32 cellular contexts compared by ENCODE assay signal in the genomic region with DNA sequence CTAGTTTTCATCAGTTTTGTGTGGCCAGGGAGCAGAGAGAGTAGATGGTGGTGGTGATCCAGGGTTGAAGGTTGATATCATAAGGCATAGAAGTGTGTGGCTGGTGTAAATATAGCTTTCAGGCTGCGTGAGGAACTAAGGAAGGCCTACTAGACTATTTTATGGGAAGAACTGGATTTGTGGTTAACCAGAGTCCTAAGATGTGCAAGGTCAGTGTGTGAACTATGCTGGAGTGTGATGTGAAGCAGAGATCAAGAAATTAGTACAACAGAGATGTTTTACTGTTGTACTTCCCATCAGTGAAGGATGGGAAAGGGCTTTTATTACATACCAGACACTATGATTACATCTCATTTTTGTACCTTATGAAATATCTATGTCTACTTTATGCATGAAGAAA. TPM values are rescaled to one million over a fixed set of nuclear protein-coding genes. Genes with fewer than 3 reads are reported as not detected.
A peak's percentile ranks its signal among the peaks of the same experiment; 100 is the strongest.
DNase-seq lines count a peak whose midpoint lies in the region; ATAC-seq and TF ChIP-seq lines count a peak whose summit lies in the region.
"Had no signal": no experiment of that assay in that cellular context is flagged by ENCODE, and none has a peak within 500 bp of the region (broad histone marks: within the 10 kb centered on the region; RNA-seq: fewer than 3 reads in every experiment).

No MANE protein-coding gene starts in this region.

- peak overlapping the region; percentile 10 for H3K27ac ChIP-seq in epithelial cell of prostate
- H3K27ac ChIP-seq: BLaER1, left lung, neutrophil, right atrium auricular region, spleen, thyroid gland, VCaP had no signal

- peaks cover 37% of the 10 kb centered on the region for H3K36me3 Mint-ChIP-seq in activated naive CD4-positive, alpha-beta T cell treated with anti-CD3 and anti-CD28 coated beads, Interleukin-2, amount 10 ng/mL, durations not matched to agents 7 days and 5 days
- peaks cover 27% of the 10 kb centered on the region for H3K36me3 Mint-ChIP-seq in activated CD8-positive, alpha-beta T cell treated with anti-CD3 and anti-CD28 coated beads for 36 hours (ENCODE audit: low read depth)

- no peaks in the 10 kb centered on the region for H3K27me3 Mint-ChIP-seq in activated naive CD4-positive, alpha-beta T cell treated with anti-CD3 and anti-CD28 coated beads, Interleukin-2, amount 10 ng/mL, durations not matched to agents 7 days and 5 days
- H3K27me3 Mint-ChIP-seq in activated CD8-positive, alpha-beta T cell treated with anti-CD3 and anti-CD28 coated beads for 36 hours = no peaks in the 10 kb centered on the region
- H3K27me3 Mint-ChIP-seq: activated CD4-positive, alpha-beta T cell treated with anti-CD3 and anti-CD28 coated beads for 36 hours had no signal

- H3K9me3 Mint-ChIP-seq in activated naive CD4-positive, alpha-beta T cell treated with anti-CD3 and anti-CD28 coated beads, Interleukin-2, amount 10 ng/mL, durations not matched to agents 7 days and 5 days = no peaks in the 10 kb centered on the region
- no peaks in the 10 kb centered on the region for H3K9me3 Mint-ChIP-seq in activated CD8-positive, alpha-beta T cell treated with anti-CD3 and anti-CD28 coated beads for 36 hours
- H3K9me3 Mint-ChIP-seq: endodermal cell, GM23338 had no signal

- no peaks in the 10 kb centered on the region for H3K4me1 Mint-ChIP-seq in activated naive CD4-positive, alpha-beta T cell treated with anti-CD3 and anti-CD28 coated beads, Interleukin-2, amount 10 ng/mL, durations not matched to agents 7 days and 5 days
- no peaks in the 10 kb centered on the region for H3K4me1 Mint-ChIP-seq in activated CD8-positive, alpha-beta T cell treated with anti-CD3 and anti-CD28 coated beads for 36 hours (ENCODE audit: low read depth)
- H3K4me1 Mint-ChIP-seq: activated CD4-positive, alpha-beta T cell treated with anti-CD3 and anti-CD28 coated beads for 36 hours; endodermal cell; GM23338 had no signal

- POLR2A ChIA-PET in activated CD8-positive, alpha-beta T cell treated with anti-CD3 and anti-CD28 coated beads for 36 hours (lab: Charles Lee) = interaction anchor here (0.5 kb wide), 1 partner anchor 29 kb away, joined by 4 read pairs; no protein-coding TSS in a partner anchor

- H3K27ac Mint-ChIP-seq in activated naive CD4-positive, alpha-beta T cell treated with anti-CD3 and anti-CD28 coated beads, Interleukin-2, amount 10 ng/mL, durations not matched to agents 7 days and 5 days = peak overlapping the region; percentile 4
- peak overlapping the region; percentile 66 for H3K27ac Mint-ChIP-seq in activated CD8-positive, alpha-beta T cell treated with anti-CD3 and anti-CD28 coated beads for 36 hours
- H3K27ac Mint-ChIP-seq: endodermal cell, GM23338 had no signal

- intact Hi-C loops in activated CD8-positive, alpha-beta T cell treated with anti-CD3 and anti-CD28 coated beads for 36 hours (cut with micrococcal nuclease) = no loop called here

- ATAC-seq in activated CD8-positive, alpha-beta T cell treated with anti-CD3 and anti-CD28 coated beads for 36 hours = no peak
- no peak for ATAC-seq in GM21447 (IDR thresholded peaks at IDR 0.05; ENCODE audit: unreplicated experiment)
- ATAC-seq: activated CD4-positive, alpha-beta T cell treated with anti-CD3 and anti-CD28 coated beads for 36 hours; esophagus mucosa; GM23338; left lung had no signal

- DNase-seq in activated naive CD4-positive, alpha-beta T cell treated with anti-CD3 and anti-CD28 coated beads, Interleukin-2, amount 10 ng/mL, durations not matched to agents 7 days and 5 days = no peak
- DNase-seq in activated naive CD4-positive, alpha-beta T cell (lab: John Stamatoyannopoulos, UW) = no peak
- no peak for DNase-seq in activated CD8-positive, alpha-beta T cell treated with anti-CD3 and anti-CD28 coated beads for 36 hours
- DNase-seq in epithelial cell of prostate (ENCODE audit: low read depth, low spot score) = no peak
- DNase-seq in DMS153 treated with DMSO at 0.1 percent for 48 hours (lab: John Stamatoyannopoulos, UW; ENCODE audit: unreplicated experiment) = no peak
- DNase-seq in GM19238 (ENCODE audit: insufficient read length, low spot score) = no peak
- DNase-seq: activated CD4-positive, alpha-beta T cell treated with anti-CD3 and anti-CD28 coated beads for 36 hours; activated CD8-positive, alpha-beta memory T cell treated with anti-CD3 and anti-CD28 coated beads, Interleukin-2, amount 50 U/mL, for 4 hours; activated effector memory CD4-positive, alpha-beta T cell treated with Interleukin-2 at 50 U/mL for 16 hours; central memory CD4-positive, alpha-beta T cell; endodermal cell; foreskin fibroblast; head of caudate nucleus; IMR-90; islet precursor cell; left lung; mesendoderm; NCI-H1092; NCI-H1694; NCI-H510A treated with DMSO at 0.1 percent for 48 hours; posterior cingulate gyrus; spleen; SW 1271; T-helper 9 cell; thyroid gland had no signal

- no peak overlapping the region for H3K4me3 Mint-ChIP-seq in activated naive CD4-positive, alpha-beta T cell treated with anti-CD3 and anti-CD28 coated beads, Interleukin-2, amount 10 ng/mL, durations not matched to agents 7 days and 5 days
- H3K4me3 Mint-ChIP-seq in activated CD8-positive, alpha-beta T cell treated with anti-CD3 and anti-CD28 coated beads for 36 hours = no peak overlapping the region
- H3K4me3 Mint-ChIP-seq: activated CD4-positive, alpha-beta T cell treated with anti-CD3 and anti-CD28 coated beads for 36 hours; endodermal cell; GM23338 had no signal

- CTCF ChIA-PET in activated naive CD4-positive, alpha-beta T cell treated with anti-CD3 and anti-CD28 coated beads, Interleukin-2, amount 10 ng/mL, durations not matched to agents 7 days and 5 days (lab: Charles Lee) = interaction anchor here (0.6 kb wide), 1 partner anchor 13 kb away, joined by 3 read pairs; no protein-coding TSS in a partner anchor
- CTCF ChIA-PET in activated CD8-positive, alpha-beta T cell treated with anti-CD3 and anti-CD28 coated beads for 36 hours (lab: Charles Lee) = interaction anchor here (0.9 to 3.6 kb wide), 2 partner anchors 19 to 76 kb away, joined by 3 to 17 read pairs; no protein-coding TSS in a partner anchor

- TF ChIP-seq CTCF in activated CD8-positive, alpha-beta T cell treated with anti-CD3 and anti-CD28 coated beads for 36 hours (IDR thresholded peaks at IDR 0.05) = no peak

RNA-seq across cellular contexts. Expression of gene MAPK6, which starts 41.5 kb away (rescaled TPM):
- 10 to 100 TPM; 40.5 to 42.2 TPM for total RNA-seq in activated CD8-positive, alpha-beta T cell treated with anti-CD3 and anti-CD28 coated beads for 36 hours

RNA-seq across cellular contexts. Expression of gene BCL2L10, which starts 52.1 kb away (rescaled TPM):
- not detected for total RNA-seq in activated CD8-positive, alpha-beta T cell treated with anti-CD3 and anti-CD28 coated beads for 36 hours
- total RNA-seq: activated CD4-positive, alpha-beta T cell treated with anti-CD3 and anti-CD28 coated beads for 36 hours; IMR-90 had no signal
